In genomic region chr3:10180738-10181295, GRCh38 we compare ENCODE assay signal across 20 cellular contexts. TPM values are rescaled to one million over a fixed set of nuclear protein-coding genes. Genes with fewer than 3 reads are reported as not detected.
A peak's percentile ranks its signal among the peaks of the same experiment; 100 is the strongest.
DNase-seq lines count a peak whose midpoint lies in the region; ATAC-seq and TF ChIP-seq lines count a peak whose summit lies in the region.
"Had no signal": no experiment of that assay in that cellular context is flagged by ENCODE, and none has a peak within 500 bp of the region (broad histone marks: within the 10 kb centered on the region; RNA-seq: fewer than 3 reads in every experiment).

No MANE protein-coding gene starts in this region.

- H3K36me3 Mint-ChIP-seq in Calu3 (ENCODE audit: insufficient read depth, unreplicated experiment), result peaks cover 64% of the 10 kb centered on the region
- peaks cover 28% of the 10 kb centered on the region for H3K36me3 Mint-ChIP-seq in memory B cell
- peaks cover 58% of the 10 kb centered on the region for H3K36me3 Mint-ChIP-seq in stimulated activated memory B cell treated with anti-CD40 and anti-IgM and Interleukin-4, amounts not matched to agents 10 μg/mL and 1 μg/mL and 100 μg/mL, for 72 hours

- H3K36me3 ChIP-seq in OCI-LY7 (ENCODE audit: insufficient read depth, low read length) (no peaks in the 10 kb centered on the region), prostate gland (no peaks in the 10 kb centered on the region)
- H3K36me3 ChIP-seq: thyroid gland had no signal

- H3K4me2 ChIP-seq in OCI-LY7 (ENCODE audit: low read length), result peak overlapping the region; percentile 54
- H3K4me2 ChIP-seq: smooth muscle cell had no signal

- H3K4me1 Mint-ChIP-seq in Calu3 (ENCODE audit: low read depth, unreplicated experiment), result no peaks in the 10 kb centered on the region
- H3K4me1 Mint-ChIP-seq in memory B cell, result peaks cover 16% of the 10 kb centered on the region
- peaks cover 53% of the 10 kb centered on the region for H3K4me1 Mint-ChIP-seq in stimulated activated memory B cell treated with anti-CD40 and anti-IgM and Interleukin-4, amounts not matched to agents 10 μg/mL and 1 μg/mL and 100 μg/mL, for 72 hours

- no peaks in the 10 kb centered on the region for H3K9me2 ChIP-seq in OCI-LY7 (ENCODE audit: insufficient read depth, low read length)

- no peaks in the 10 kb centered on the region for H3K79me2 ChIP-seq in OCI-LY7 (ENCODE audit: insufficient read depth, low read depth, low read length)

- H3K4me1 ChIP-seq in OCI-LY7 (ENCODE audit: insufficient read depth, low read length, poor library complexity, severe bottlenecking) (peaks cover 45% of the 10 kb centered on the region), prostate gland (replicated peaks) (no peaks in the 10 kb centered on the region)

- no peak for DNase-seq in Calu3
- DNase-seq in OCI-LY7 (ENCODE audit: low spot score), result no peak
- no peak for DNase-seq in memory B cell (ENCODE audit: low spot score in 2 of 2)
- DNase-seq in prostate gland (ENCODE audit: low spot score), result no peak
- DNase-seq: activated CD4-positive, alpha-beta T cell treated with anti-CD3 and anti-CD28 coated beads, Interleukin-2, amount 10 ng/mL, durations not matched to agents 7 days and 5 days; activated naive CD8-positive, alpha-beta T cell treated with anti-CD3 and anti-CD28 coated beads, Interleukin-2, amount 10 ng/mL, durations not matched to agents 7 days and 5 days; dorsolateral prefrontal cortex; GOT3; lower lobe of right lung; NCI-H1092; NCI-H226; NCI-H748 treated with DMSO at 0.1 percent for 48 hours; nucleus accumbens; stimulated activated CD4-positive, alpha-beta T cell treated with anti-CD3 and anti-CD28 coated beads, Interleukin-2, amount 100 ng/mL, for 24 hours; WERI-Rb-1 had no signal

- peak overlapping the region; percentile 41 for H3K27ac Mint-ChIP-seq in Calu3 (ENCODE audit: unreplicated experiment)
- H3K27ac Mint-ChIP-seq in memory B cell, result peak overlapping the region; percentile 93
- H3K27ac Mint-ChIP-seq in stimulated activated memory B cell treated with anti-CD40 and anti-IgM and Interleukin-4, amounts not matched to agents 10 μg/mL and 1 μg/mL and 100 μg/mL, for 72 hours, result peak overlapping the region; percentile 96
- H3K27ac Mint-ChIP-seq: activated CD4-positive, alpha-beta T cell treated with anti-CD3 and anti-CD28 coated beads, Interleukin-2, amount 10 ng/mL, durations not matched to agents 7 days and 5 days; activated naive CD8-positive, alpha-beta T cell treated with anti-CD3 and anti-CD28 coated beads, Interleukin-2, amount 10 ng/mL, durations not matched to agents 7 days and 5 days had no signal

- TF ChIP-seq CTCF in Calu3 (IDR thresholded peaks at IDR 0.05; ENCODE audit: unreplicated experiment), result no peak
- TF ChIP-seq CTCF in OCI-LY7 (conservative IDR thresholded peaks at IDR 0.05; ENCODE audit: low read length), result no peak
- no peak for TF ChIP-seq CTCF in prostate gland (IDR thresholded peaks at IDR 0.05)

- H3K4me3 Mint-ChIP-seq in Calu3 (ENCODE audit: low read depth, unreplicated experiment), result no peak overlapping the region
- peak overlapping the region; percentile 18 for H3K4me3 Mint-ChIP-seq in memory B cell
- H3K4me3 Mint-ChIP-seq in stimulated activated memory B cell treated with anti-CD40 and anti-IgM and Interleukin-4, amounts not matched to agents 10 μg/mL and 1 μg/mL and 100 μg/mL, for 72 hours, result peak overlapping the region; percentile 10
- H3K4me3 Mint-ChIP-seq: activated CD4-positive, alpha-beta T cell treated with anti-CD3 and anti-CD28 coated beads, Interleukin-2, amount 10 ng/mL, durations not matched to agents 7 days and 5 days; activated naive CD8-positive, alpha-beta T cell treated with anti-CD3 and anti-CD28 coated beads, Interleukin-2, amount 10 ng/mL, durations not matched to agents 7 days and 5 days had no signal

- peak overlapping the region; percentile 18; the same call in 1 of the 2 replicates for H2AFZ ChIP-seq in OCI-LY7 (ENCODE audit: low read length)

- H3K27ac ChIP-seq in OCI-LY7 (ENCODE audit: low read depth, low read length, poor library complexity, severe bottlenecking) (peak overlapping the region; percentile 73), prostate gland (no peak overlapping the region)
- H3K27ac ChIP-seq: lower lobe of right lung, WERI-Rb-1 had no signal

- no peak overlapping the region for H3K4me3 ChIP-seq in OCI-LY7 (ENCODE audit: low read depth, low read length, poor library complexity, severe bottlenecking)
- H3K4me3 ChIP-seq in prostate gland, result no peak overlapping the region
- H3K4me3 ChIP-seq: dorsolateral prefrontal cortex, lower lobe of right lung, smooth muscle cell, thyroid gland had no signal

- BruUV-seq in Calu3 (replicated peaks; lab: Mats Ljungman, UMichigan) (no TSS peak), OCI-LY7 (replicated peaks; lab: Mats Ljungman, UMichigan) (no TSS peak)

- no peaks in the 10 kb centered on the region for H3K9me3 Mint-ChIP-seq in Calu3 (ENCODE audit: low read depth, unreplicated experiment)
- H3K9me3 Mint-ChIP-seq in memory B cell, result no peaks in the 10 kb centered on the region
- no peaks in the 10 kb centered on the region for H3K9me3 Mint-ChIP-seq in stimulated activated memory B cell treated with anti-CD40 and anti-IgM and Interleukin-4, amounts not matched to agents 10 μg/mL and 1 μg/mL and 100 μg/mL, for 72 hours
- H3K9me3 Mint-ChIP-seq: activated CD4-positive, alpha-beta T cell treated with anti-CD3 and anti-CD28 coated beads, Interleukin-2, amount 10 ng/mL, durations not matched to agents 7 days and 5 days; activated naive CD8-positive, alpha-beta T cell treated with anti-CD3 and anti-CD28 coated beads, Interleukin-2, amount 10 ng/mL, durations not matched to agents 7 days and 5 days had no signal

- WGBS in prostate gland, result 78% methylated on average over 7 of the region's 10 CpGs

- no peak for TF ChIP-seq POLR2A in prostate gland (IDR thresholded peaks at IDR 0.05)

- intact Hi-C loops in Calu3 (cut with micrococcal nuclease; ENCODE audit: unreplicated experiment) (no loop called here), OCI-LY7 (cut with micrococcal nuclease; ENCODE audit: unreplicated experiment) (no loop called here), prostate gland (cut with DNase I) (no loop called here)

- H3K27me3 Mint-ChIP-seq in Calu3 (ENCODE audit: unreplicated experiment) (no peaks in the 10 kb centered on the region), memory B cell (no peaks in the 10 kb centered on the region)
- H3K27me3 Mint-ChIP-seq in stimulated activated memory B cell treated with anti-CD40 and anti-IgM and Interleukin-4, amounts not matched to agents 10 μg/mL and 1 μg/mL and 100 μg/mL, for 72 hours, result no peaks in the 10 kb centered on the region
- H3K27me3 Mint-ChIP-seq: activated CD4-positive, alpha-beta T cell treated with anti-CD3 and anti-CD28 coated beads, Interleukin-2, amount 10 ng/mL, durations not matched to agents 7 days and 5 days; activated naive CD8-positive, alpha-beta T cell treated with anti-CD3 and anti-CD28 coated beads, Interleukin-2, amount 10 ng/mL, durations not matched to agents 7 days and 5 days had no signal

- no peak for ATAC-seq in memory B cell (ENCODE audit: low read depth)
- no peak for ATAC-seq in stimulated activated memory B cell treated with anti-CD40 and anti-IgM and Interleukin-4, amounts not matched to agents 10 μg/mL and 1 μg/mL and 100 μg/mL, for 72 hours
- no peak for ATAC-seq in HG03045 (IDR thresholded peaks at IDR 0.05; ENCODE audit: unreplicated experiment)
- no peak for ATAC-seq in HG02798 (IDR thresholded peaks at IDR 0.05; ENCODE audit: poor library complexity, unreplicated experiment)

- no peaks in the 10 kb centered on the region for H4K20me1 ChIP-seq in OCI-LY7 (ENCODE audit: insufficient read depth, low read length)

- POLR2A ChIA-PET in OCI-LY7 (lab: Charles Lee), result interaction anchor here (0.7 to 2.0 kb wide), 2 partner anchors 11 to 254 kb away, joined by 3 to 7 read pairs; no protein-coding TSS in a partner anchor

- H3K27me3 ChIP-seq in prostate gland (replicated peaks; ENCODE audit: insufficient read depth), result no peaks in the 10 kb centered on the region
- H3K27me3 ChIP-seq: dorsolateral prefrontal cortex, thyroid gland had no signal

- H3K9me3 ChIP-seq in OCI-LY7 (ENCODE audit: low read length) (no peaks in the 10 kb centered on the region), prostate gland (no peaks in the 10 kb centered on the region)
- H3K9me3 ChIP-seq: lower lobe of right lung, thyroid gland had no signal

- CTCF ChIA-PET in Calu3 (lab: Charles Lee) (no interaction called here), OCI-LY7 (lab: Charles Lee; ENCODE audit: unreplicated experiment) (no interaction called here)

RNA-seq across cellular contexts. Expression of gene IRAK2, which starts 16.1 kb away (rescaled TPM):
- total RNA-seq in Calu3 (2022), result 25.5 and 31.6 TPM in 2 replicates
- 1.1 and 1.4 TPM in 2 replicates for total RNA-seq in OCI-LY7 (2014; rRNA removed; shearing (Covaris generic))
- total RNA-seq in OCI-LY7 (2022), result 1.2 and 1.4 TPM in 2 replicates
- total RNA-seq in prostate gland, result 1 to 10 TPM; 5.1 to 7.6 TPM

RNA-seq across cellular contexts. Expression of gene VHL, which starts 39.2 kb away (rescaled TPM):
- total RNA-seq in Calu3 (2022) (49.0 and 50.4 TPM in 2 replicates), OCI-LY7 (2022) (123 and 132 TPM in 2 replicates), prostate gland (10 to 100 TPM; 59.5 to 67.7 TPM)
- 79.9 and 82.1 TPM in 2 replicates for total RNA-seq in OCI-LY7 (2014; rRNA removed; shearing (Covaris generic))

Comparison
In these comparisons a context has a peak if more than half of its experiments do, and no peak if none do; other contexts are left out.
1. H3K27ac Mint-ChIP-seq: peak in every context shown above with its lines; median percentile 96 in stimulated activated memory B cell treated with anti-CD40 and anti-IgM and Interleukin-4, amounts not matched to agents 10 μg/mL and 1 μg/mL and 100 μg/mL, for 72 hours; 93 in memory B cell; 41 in Calu3.